Comparison of ENCODE assay signal across 2 cellular contexts in genomic region chr3:147412491-147412916, GRCh38.
TF ChIP-seq lines count a peak whose summit lies in the region.

No MANE protein-coding gene starts in this region.

TF ChIP-seq in IMR-90, 13 proteins besides CTCF, POLR2A, EP300 and RAD21:
- TF ChIP-seq SMC3 (IDR thresholded peaks at IDR 0.05; ENCODE audit: low read depth, low read length) = no peak
- no peak for TF ChIP-seq RFX5 (IDR thresholded peaks at IDR 0.05; ENCODE audit: low read depth, low read length)
- no peak for TF ChIP-seq ELK1 (IDR thresholded peaks at IDR 0.05; ENCODE audit: borderline replicate concordance, low read depth, low read length)
- no peak for TF ChIP-seq RCOR1 (IDR thresholded peaks at IDR 0.05; ENCODE audit: insufficient replicate concordance, low read length)
- no peak for TF ChIP-seq FOS (IDR thresholded peaks at IDR 0.05; ENCODE audit: low read depth, low read length)
- TF ChIP-seq BHLHE40 (IDR thresholded peaks at IDR 0.05; ENCODE audit: low read depth, low read length) = no peak
- no peak for TF ChIP-seq MXI1 (IDR thresholded peaks at IDR 0.05; ENCODE audit: borderline replicate concordance, low read depth, low read length)
- TF ChIP-seq CEBPB (IDR thresholded peaks at IDR 0.05; ENCODE audit: low read depth, low read length) = no peak
- TF ChIP-seq MAFK (IDR thresholded peaks at IDR 0.05; ENCODE audit: low read depth, low read length) = no peak
- no peak for TF ChIP-seq NFE2L2 (IDR thresholded peaks at IDR 0.05; ENCODE audit: low read depth, low read length)
- no peak for TF ChIP-seq USF2 (IDR thresholded peaks at IDR 0.05; ENCODE audit: low read depth, low read length)
- no peak for TF ChIP-seq MAZ (IDR thresholded peaks at IDR 0.05; ENCODE audit: borderline replicate concordance, low read depth, low read length)
- no peak for TF ChIP-seq CHD1 (IDR thresholded peaks at IDR 0.05; ENCODE audit: low read depth, low read length)

TF ChIP-seq in H1, 55 proteins besides CTCF, POLR2A, EP300 and RAD21:
- no peak for TF ChIP-seq POU5F1 (IDR thresholded peaks at IDR 0.05; ENCODE audit: low read depth, low read length)
- peak; percentile 69; the same call in 1 of the 2 replicates for TF ChIP-seq CBX8 (IDR thresholded peaks at IDR 0.05; ENCODE audit: borderline replicate concordance, low read depth, low read length)
- TF ChIP-seq ZNF274 (IDR thresholded peaks at IDR 0.05; ENCODE audit: borderline replicate concordance, extremely low read depth, low read length) = no peak
- no peak for TF ChIP-seq GTF2F1 (IDR thresholded peaks at IDR 0.05; ENCODE audit: borderline replicate concordance, low read depth, low read length)
- TF ChIP-seq EZH2 (IDR thresholded peaks at IDR 0.05; ENCODE audit: low read depth, low read length, severe bottlenecking) = peak; percentile 90
- TF ChIP-seq SIX5 (IDR thresholded peaks at IDR 0.05; ENCODE audit: low read depth, low read length) = no peak
- 0 out of 2 replicates have a peak, but pooled peaks have one; percentile 28 for TF ChIP-seq TCF12 (IDR thresholded peaks at IDR 0.05; ENCODE audit: low read depth, low read length)
- peak; percentile 31 for TF ChIP-seq CHD7 (IDR thresholded peaks at IDR 0.05; ENCODE audit: insufficient replicate concordance, low read length)
- no peak for TF ChIP-seq SAP30 (IDR thresholded peaks at IDR 0.05; ENCODE audit: insufficient read depth, insufficient replicate concordance, low read length)
- no peak for TF ChIP-seq SP2 (IDR thresholded peaks at IDR 0.05; ENCODE audit: low read length)
- no peak for TF ChIP-seq RBBP5 (IDR thresholded peaks at IDR 0.05; ENCODE audit: borderline replicate concordance, low read depth, low read length)
- TF ChIP-seq SIN3A (conservative IDR thresholded peaks at IDR 0.05 in 1 of 2, IDR thresholded peaks at IDR 0.05 in 1 of 2; ENCODE audit: low read depth in 1 of 2, low read length in 2 of 2) = no peak
- TF ChIP-seq MAX (IDR thresholded peaks at IDR 0.05) = peak; percentile 91
- TF ChIP-seq SUZ12 (IDR thresholded peaks at IDR 0.05; ENCODE audit: low read length) = peak; percentile 97
- no peak for TF ChIP-seq TAF7 (optimal IDR thresholded peaks at IDR 0.05; ENCODE audit: borderline replicate concordance, low read depth, low read length)
- peak; percentile 100 for TF ChIP-seq CTBP2 (IDR thresholded peaks at IDR 0.05; ENCODE audit: borderline replicate concordance, insufficient read depth, insufficient read length, low read length)
- TF ChIP-seq CREB1 (IDR thresholded peaks at IDR 0.05) = peak; percentile 43; the same call in 1 of the 2 replicates
- TF ChIP-seq EGR1 (IDR thresholded peaks at IDR 0.05; ENCODE audit: borderline replicate concordance, low read depth, low read length) = peak; percentile 84
- TF ChIP-seq E2F6 (IDR thresholded peaks at IDR 0.05) = peak; percentile 82
- no peak for TF ChIP-seq BRCA1 (IDR thresholded peaks at IDR 0.05; ENCODE audit: low read depth, low read length)
- TF ChIP-seq SP1 (IDR thresholded peaks at IDR 0.05; ENCODE audit: low read depth, low read length) = 0 out of 2 replicates have a peak, but pooled peaks have one; percentile 19
- TF ChIP-seq ASH2L (IDR thresholded peaks at IDR 0.05; ENCODE audit: low read length) = peak; percentile 78
